ENCODE assay signal across 9 cellular contexts in genomic region chr17:82370471-82371332, GRCh38. TPM values are rescaled to one million over a fixed set of nuclear protein-coding genes. Genes with fewer than 3 reads are reported as not detected.
DNase-seq lines count a peak whose midpoint lies in the region; ATAC-seq and TF ChIP-seq lines count a peak whose summit lies in the region.
"Had no signal": no experiment of that assay in that cellular context is flagged by ENCODE, and none has a peak within 500 bp of the region (broad histone marks: within the 10 kb centered on the region; RNA-seq: fewer than 3 reads in every experiment).

No MANE protein-coding gene starts in this region.

- peak; percentile 48 for DNase-seq in activated CD4-positive, alpha-beta T cell treated with anti-CD3 and anti-CD28 coated beads for 48 hours
- peak in 2 of 3 donors; percentile 29 to 35 for DNase-seq in right cardiac atrium
- DNase-seq in stimulated activated CD4-positive, alpha-beta T cell treated with anti-CD3 and anti-CD28 coated beads, Interleukin-2, amount 100 ng/mL, for 24 hours = peak; percentile 36 to 45
- DNase-seq in superior temporal gyrus (ENCODE audit: extremely low spot score) = no peak
- DNase-seq in Calu3 = no peak
- DNase-seq in HK-2 (ENCODE audit: unreplicated experiment) = no peak

- H3K9me3 Mint-ChIP-seq in Calu3 (ENCODE audit: low read depth, unreplicated experiment) = no peaks in the 10 kb centered on the region

- H3K4me3 ChIP-seq in right cardiac atrium (ENCODE audit: low read length) = peak overlapping the region; percentile 34

- H3K27ac Mint-ChIP-seq in Calu3 (ENCODE audit: unreplicated experiment) = no peak overlapping the region

- no peaks in the 10 kb centered on the region for H3K4me1 ChIP-seq in right cardiac atrium (ENCODE audit: control insufficient read depth, insufficient read depth, low read length)

- no peaks in the 10 kb centered on the region for H3K9me3 ChIP-seq in right cardiac atrium (ENCODE audit: control insufficient read depth, low read length)

- peaks cover 33% of the 10 kb centered on the region for H3K27me3 Mint-ChIP-seq in Calu3 (ENCODE audit: unreplicated experiment)

- 38% methylated on average over 38 of the region's 38 CpGs for WGBS in right cardiac atrium

- intact Hi-C loops in right cardiac atrium (cut with DNase I) (no loop called here), Calu3 (cut with micrococcal nuclease; ENCODE audit: unreplicated experiment) (no loop called here)

- H3K27ac ChIP-seq in right cardiac atrium (ENCODE audit: low read length) = no peak overlapping the region

- TF ChIP-seq CTCF in Calu3 (IDR thresholded peaks at IDR 0.05; ENCODE audit: unreplicated experiment) = no peak

- H3K4me1 Mint-ChIP-seq in Calu3 (ENCODE audit: low read depth, unreplicated experiment) = no peaks in the 10 kb centered on the region

- H3K27me3 ChIP-seq in right cardiac atrium (ENCODE audit: control insufficient read depth, insufficient read depth) = no peaks in the 10 kb centered on the region

- CTCF ChIA-PET in Calu3 (lab: Charles Lee) = no interaction called here

- no peaks in the 10 kb centered on the region for H3K36me3 Mint-ChIP-seq in Calu3 (ENCODE audit: insufficient read depth, unreplicated experiment)

- BruUV-seq in Calu3 (replicated peaks; lab: Mats Ljungman, UMichigan) = no TSS peak

- ATAC-seq in GM19395 (IDR thresholded peaks at IDR 0.05; ENCODE audit: unreplicated experiment) (peak; percentile 57), right cardiac atrium (no peak), GM19463 (IDR thresholded peaks at IDR 0.05; ENCODE audit: unreplicated experiment) (no peak)

- no peak overlapping the region for H3K4me3 Mint-ChIP-seq in Calu3 (ENCODE audit: low read depth, unreplicated experiment)

RNA-seq across cellular contexts. Expression of gene UTS2R, which starts 0.9 kb away (rescaled TPM):
- total RNA-seq in right cardiac atrium (1 to 10 TPM; 2.3 to 7.5 (median 4.6) TPM), Calu3 (2022) (not detected in 2 replicates)
- polyA plus RNA-seq in right cardiac atrium = 1.0 TPM
- total RNA-seq: lung microvascular endothelial cell had no signal

RNA-seq across cellular contexts. Expression of gene TEX19, which starts 11.7 kb away (rescaled TPM):
- total RNA-seq in right cardiac atrium = not detected
- polyA plus RNA-seq in right cardiac atrium = not detected
- not detected in 2 replicates for total RNA-seq in Calu3 (2022)
- total RNA-seq: lung microvascular endothelial cell had no signal

RNA-seq across cellular contexts. Expression of gene SECTM1, which starts 37.1 kb away (rescaled TPM):
- total RNA-seq in right cardiac atrium (1 to 10 TPM; 2.8 to 5.7 (median 3.3) TPM), Calu3 (2022) (10.4 and 13.4 TPM in 2 replicates)
- polyA plus RNA-seq in right cardiac atrium = 2.5 TPM

RNA-seq across cellular contexts. Expression of gene HEXD, which starts 47.4 kb away (rescaled TPM):
- total RNA-seq in right cardiac atrium (10 to 100 TPM; 13.6 to 24.4 (median 18.7) TPM), Calu3 (2022) (30.7 and 36.0 TPM in 2 replicates)
- polyA plus RNA-seq in right cardiac atrium = 22.5 TPM

RNA-seq across cellular contexts. Expression of gene OGFOD3, which starts 47.7 kb away (rescaled TPM):
- total RNA-seq in right cardiac atrium = 10 to 100 TPM; 27.9 to 34.0 (median 30.5) TPM
- 28.9 TPM for polyA plus RNA-seq in right cardiac atrium
- 29.0 and 38.0 TPM in 2 replicates for total RNA-seq in Calu3 (2022)

Comparison
In these comparisons a context has a peak if more than half of its experiments do, and no peak if none do; other contexts are left out.
1. DNase-seq: peak in activated CD4-positive, alpha-beta T cell treated with anti-CD3 and anti-CD28 coated beads for 48 hours (single experiment), right cardiac atrium (2 of 3) and stimulated activated CD4-positive, alpha-beta T cell treated with anti-CD3 and anti-CD28 coated beads, Interleukin-2, amount 100 ng/mL, for 24 hours (2 of 2); none in superior temporal gyrus (single experiment), Calu3 (single experiment) and HK-2 (single experiment).